ENCODE assay signal across 8 cellular contexts in genomic region chr15:101489633-101490407, GRCh38. TPM values are rescaled to one million over a fixed set of nuclear protein-coding genes. Genes with fewer than 3 reads are reported as not detected.
A peak's percentile ranks its signal among the peaks of the same experiment; 100 is the strongest.
DNase-seq lines count a peak whose midpoint lies in the region; ATAC-seq and TF ChIP-seq lines count a peak whose summit lies in the region.

Gene PCSK6 (minus strand): TSS chr15:101489707. CDS start chr15:101489670, 37 bp downstream.

- in situ Hi-C loops in G401 (cut with HindIII; ENCODE audit: low sequenced_read_pairs), result no loop called here

- ATAC-seq in T-helper 17 cell, result no peak
- peak; percentile 31 to 61 for ATAC-seq in left cardiac atrium
- ATAC-seq in psoas muscle, result peak; percentile 53 to 80 (median 58)
- ATAC-seq in HG03025 (IDR thresholded peaks at IDR 0.05; ENCODE audit: low FRiP score, unreplicated experiment), result no peak

- peaks cover 3% of the 10 kb centered on the region for H3K4me1 Mint-ChIP-seq in T-helper 17 cell

- peak within 1 kb of the TSS; percentile 61 for H3K27ac ChIP-seq in psoas muscle

- no peak for TF ChIP-seq CTCF in psoas muscle (IDR thresholded peaks at IDR 0.05)

- peak; percentile 24 to 31 for DNase-seq in NCI-H2081 (lab: John Stamatoyannopoulos, UW)
- DNase-seq in NCI-H2081 treated with DMSO at 0.1 percent for 48 hours (lab: John Stamatoyannopoulos, UW), result no peak
- DNase-seq in T-helper 17 cell, result no peak
- no peak for DNase-seq in left cardiac atrium
- peak; percentile 50 to 80 for DNase-seq in psoas muscle
- DNase-seq in G401 (ENCODE audit: low spot score), result no peak
- DNase-seq in activated gamma-delta T cell treated with Interleukin-2 at 50 U/mL for 16 hours, result no peak

- H3K27me3 ChIP-seq in psoas muscle (ENCODE audit: insufficient read depth in 3 of 3, low read length in 2 of 3), result peaks cover 0 to 2% (median 0%) of the 10 kb centered on the region in 3 donors

- H3K4me3 Mint-ChIP-seq in T-helper 17 cell, result peak within 1 kb of the TSS; percentile 61

- H3K36me3 Mint-ChIP-seq in T-helper 17 cell (ENCODE audit: low read depth), result no peaks in the 10 kb centered on the region

- peaks cover 56% of the 10 kb centered on the region for H3K27me3 Mint-ChIP-seq in T-helper 17 cell

- peaks cover 9% of the 10 kb centered on the region for H3K4me1 ChIP-seq in psoas muscle

- H3K4me3 ChIP-seq in psoas muscle, result peak within 1 kb of the TSS; percentile 64

- whole genome bisulfite sequencing in psoas muscle, 3 donors, result 23 to 49% (median 31%) methylated on average over 47 to 102 of the region's 103 CpGs

- H3K9me3 ChIP-seq in T-helper 17 cell (ENCODE audit: control insufficient read depth, low read length, poor library complexity, severe bottlenecking) (no peaks in the 10 kb centered on the region), psoas muscle (no peaks in the 10 kb centered on the region)

- intact Hi-C loops in left cardiac atrium (cut with DNase I) (loop anchor here in 1 of 2 donors (10.0 kb wide), 1 partner anchor 115 kb away; no protein-coding TSS in a partner anchor), psoas muscle (cut with DNase I) (no loop called here)

- H3K27ac Mint-ChIP-seq in T-helper 17 cell, result no peak within 1 kb of the TSS

- H3K36me3 ChIP-seq in psoas muscle (ENCODE audit: insufficient read depth in 1 of 2, low read depth in 1 of 2), result peaks cover 0 to 16% of the 10 kb centered on the region in 2 donors

RNA-seq across cellular contexts. Expression of gene PCSK6, which starts in this region (rescaled TPM):
- 10 to 100 TPM in 1 of 2 donors, 1 to 10 TPM in 1; 1.9 to 27.8 TPM for total RNA-seq in T-helper 17 cell
- 10 to 100 TPM; 14.5 to 20.2 TPM for total RNA-seq in left cardiac atrium
- 10 to 100 TPM; 13.3 to 32.7 (median 20.7) TPM for total RNA-seq in psoas muscle
- polyA plus RNA-seq in psoas muscle, result 10 to 100 TPM in 1 of 3 donors, 1 to 10 TPM in 2; 8.3 to 10.3 (median 9.8) TPM
- total RNA-seq in G401 (2014; rRNA removed; shearing (Covaris generic)), result 0.06 and 0.37 TPM in 2 replicates

Comparison
In these comparisons a context has a peak if more than half of its experiments do, and no peak if none do; other contexts are left out.
1. DNase-seq: peak in NCI-H2081 (2 of 2) and psoas muscle (2 of 2); none in NCI-H2081 treated with DMSO at 0.1 percent for 48 hours (single experiment), T-helper 17 cell (0 of 3), left cardiac atrium (single experiment), G401 (single experiment) and activated gamma-delta T cell treated with Interleukin-2 at 50 U/mL for 16 hours (single experiment).
2. ATAC-seq: peak in left cardiac atrium (2 of 2) and psoas muscle (4 of 4); none in T-helper 17 cell (single experiment) and HG03025 (single experiment).